In genomic region chr2:65081232-65081685, GRCh38 we compare ENCODE assay signal across 13 cellular contexts. TPM values are rescaled to one million over a fixed set of nuclear protein-coding genes. Genes with fewer than 3 reads are reported as not detected.
DNase-seq lines count a peak whose midpoint lies in the region; ATAC-seq lines count a peak whose summit lies in the region.
"Had no signal": no experiment of that assay in that cellular context is flagged by ENCODE, and none has a peak within 500 bp of the region (broad histone marks: within the 10 kb centered on the region; RNA-seq: fewer than 3 reads in every experiment).

No MANE protein-coding gene starts in this region.

- no peaks in the 10 kb centered on the region for H3K9me3 ChIP-seq in T-helper 17 cell (ENCODE audit: control insufficient read depth, low read length, poor library complexity, severe bottlenecking)
- H3K9me3 ChIP-seq: prostate gland, uterus had no signal

- H3K4me3 Mint-ChIP-seq in activated naive CD4-positive, alpha-beta T cell treated with anti-CD3 and anti-CD28 coated beads for 36 hours, result no peak overlapping the region
- H3K4me3 Mint-ChIP-seq in T-helper 17 cell, result no peak overlapping the region

- peaks cover 21% of the 10 kb centered on the region for H3K36me3 Mint-ChIP-seq in activated naive CD4-positive, alpha-beta T cell treated with anti-CD3 and anti-CD28 coated beads for 36 hours (ENCODE audit: low read depth)
- peaks cover 7% of the 10 kb centered on the region for H3K36me3 Mint-ChIP-seq in T-helper 17 cell (ENCODE audit: low read depth)

- H3K27ac Mint-ChIP-seq in activated naive CD4-positive, alpha-beta T cell treated with anti-CD3 and anti-CD28 coated beads for 36 hours, result peak overlapping the region; percentile 16
- peak overlapping the region; percentile 84 for H3K27ac Mint-ChIP-seq in T-helper 17 cell

- DNase-seq in activated naive CD4-positive, alpha-beta T cell treated with anti-CD3 and anti-CD28 coated beads for 36 hours, result no peak
- no peak for DNase-seq in activated naive CD4-positive, alpha-beta T cell treated with anti-CD3 and anti-CD28 coated beads, Interleukin-2, amount 50 U/mL, for 16 hours
- DNase-seq in T-helper 17 cell (no peak), globus pallidus (ENCODE audit: low spot score) (peak; percentile 31), pulmonary artery endothelial cell (ENCODE audit: low read depth, low spot score) (peak; percentile 68), activated T-cell treated with anti-CD3 and anti-CD28 coated beads for 4 hours (no peak)
- no peak for DNase-seq in stimulated activated CD4-positive, alpha-beta T cell treated with anti-CD3 and anti-CD28 coated beads, Interleukin-1b, Interleukin-23, amount 100 ng/mL, for 48 hours
- DNase-seq: activated effector memory CD4-positive, alpha-beta T cell treated with Interleukin-2 at 50 U/mL for 16 hours; NCI-H510A treated with DMSO at 0.1 percent for 48 hours; uterus had no signal

- H3K4me1 Mint-ChIP-seq in activated naive CD4-positive, alpha-beta T cell treated with anti-CD3 and anti-CD28 coated beads for 36 hours (ENCODE audit: low read depth), result peaks cover 6% of the 10 kb centered on the region
- peaks cover 2% of the 10 kb centered on the region for H3K4me1 Mint-ChIP-seq in T-helper 17 cell

- ATAC-seq in T-helper 17 cell, result peak; percentile 22
- ATAC-seq in HG03159 (IDR thresholded peaks at IDR 0.05; ENCODE audit: unreplicated experiment), result no peak

- H3K27me3 Mint-ChIP-seq in activated naive CD4-positive, alpha-beta T cell treated with anti-CD3 and anti-CD28 coated beads for 36 hours (ENCODE audit: low read depth), result no peaks in the 10 kb centered on the region
- H3K27me3 Mint-ChIP-seq in T-helper 17 cell, result no peaks in the 10 kb centered on the region
- H3K27me3 Mint-ChIP-seq: IgD-negative memory B cell had no signal

- intact Hi-C loops in activated naive CD4-positive, alpha-beta T cell treated with anti-CD3 and anti-CD28 coated beads for 36 hours (cut with micrococcal nuclease), result no loop called here

- H3K9me3 Mint-ChIP-seq in activated naive CD4-positive, alpha-beta T cell treated with anti-CD3 and anti-CD28 coated beads for 36 hours, result no peaks in the 10 kb centered on the region
- H3K9me3 Mint-ChIP-seq: IgD-negative memory B cell had no signal

- CTCF ChIA-PET in activated naive CD4-positive, alpha-beta T cell treated with anti-CD3 and anti-CD28 coated beads for 36 hours (lab: Charles Lee), result interaction anchor here (0.7 kb wide), 1 partner anchor 89 kb away, joined by 3 read pairs; no protein-coding TSS in a partner anchor

RNA-seq across cellular contexts. Expression of gene CEP68, which starts 25.0 kb away (rescaled TPM):
- total RNA-seq in activated naive CD4-positive, alpha-beta T cell treated with anti-CD3 and anti-CD28 coated beads for 36 hours, result 1 to 10 TPM; 6.0 to 7.3 TPM
- 10 to 100 TPM; 13.6 to 22.5 TPM for total RNA-seq in T-helper 17 cell
- total RNA-seq in pulmonary artery endothelial cell, result 16.2 and 16.4 TPM in 2 replicates

RNA-seq across cellular contexts. Expression of gene RAB1A, which starts 48.6 kb away (rescaled TPM):
- 10 to 100 TPM; 60.8 to 61.3 TPM for total RNA-seq in activated naive CD4-positive, alpha-beta T cell treated with anti-CD3 and anti-CD28 coated beads for 36 hours
- total RNA-seq in T-helper 17 cell (10 to 100 TPM; 65.2 to 78.1 TPM), pulmonary artery endothelial cell (114 and 122 TPM in 2 replicates)

Comparison
In these comparisons a context has a peak if more than half of its experiments do, and no peak if none do; other contexts are left out.
1. DNase-seq: peak in globus pallidus (single experiment) and pulmonary artery endothelial cell (single experiment); none in activated naive CD4-positive, alpha-beta T cell treated with anti-CD3 and anti-CD28 coated beads for 36 hours (single experiment), activated naive CD4-positive, alpha-beta T cell treated with anti-CD3 and anti-CD28 coated beads, Interleukin-2, amount 50 U/mL, for 16 hours (single experiment), T-helper 17 cell (0 of 3), stimulated activated CD4-positive, alpha-beta T cell treated with anti-CD3 and anti-CD28 coated beads, Interleukin-1b, Interleukin-23, amount 100 ng/mL, for 48 hours (single experiment) and activated T-cell treated with anti-CD3 and anti-CD28 coated beads for 4 hours (single experiment).